ENCODE assay signal across 1 cellular context in genomic region chr12:57852620-57853509, GRCh38.
TF ChIP-seq lines count a peak whose summit lies in the region.

No MANE protein-coding gene starts in this region.

TF ChIP-seq in WTC11, 78 proteins besides CTCF, POLR2A, EP300 and RAD21 (continued from another document):
- TF ChIP-seq ARID4B (CRISPR knock-in tag; IDR thresholded peaks at IDR 0.05; ENCODE audit: borderline replicate concordance) (0 out of 2 replicates have a peak, but pooled peaks have one; percentile 25), ESRRA (CRISPR knock-in tag; IDR thresholded peaks at IDR 0.05; ENCODE audit: borderline replicate concordance) (no peak), HMGA2 (CRISPR knock-in tag; IDR thresholded peaks at IDR 0.05) (no peak), ZNF423 (CRISPR knock-in tag; IDR thresholded peaks at IDR 0.05) (peak; percentile 26; the same call in 1 of the 2 replicates), TEAD4 (CRISPR knock-in tag; IDR thresholded peaks at IDR 0.05) (no peak), ZNF138 (CRISPR knock-in tag; conservative IDR thresholded peaks at IDR 0.05) (no peak), ZNF416 (CRISPR knock-in tag; IDR thresholded peaks at IDR 0.05) (no peak), FOXK1 (CRISPR knock-in tag; IDR thresholded peaks at IDR 0.05) (peak; percentile 75; the same call in 1 of the 2 replicates), ZNF219 (CRISPR knock-in tag; IDR thresholded peaks at IDR 0.05; ENCODE audit: borderline replicate concordance) (no peak), CREM (CRISPR knock-in tag; IDR thresholded peaks at IDR 0.05) (0 out of 2 replicates have a peak, but pooled peaks have one; percentile 10), ZNF121 (CRISPR knock-in tag; IDR thresholded peaks at IDR 0.05) (peak; percentile 63; the same call in 1 of the 2 replicates), SMAD3 (CRISPR knock-in tag; IDR thresholded peaks at IDR 0.05; ENCODE audit: borderline replicate concordance) (peak; percentile 63; the same call in 1 of the 2 replicates), ZNF671 (CRISPR knock-in tag; IDR thresholded peaks at IDR 0.05) (no peak), ZNF232 (CRISPR knock-in tag; IDR thresholded peaks at IDR 0.05) (no peak), GRHL2 (CRISPR knock-in tag; IDR thresholded peaks at IDR 0.05; ENCODE audit: insufficient replicate concordance, severe bottlenecking) (no peak), CBFB (CRISPR knock-in tag; IDR thresholded peaks at IDR 0.05; ENCODE audit: low read depth) (no peak), GABPB1 (CRISPR knock-in tag; IDR thresholded peaks at IDR 0.05) (no peak), TEAD1 (CRISPR knock-in tag; IDR thresholded peaks at IDR 0.05) (peak; percentile 81; the same call in 1 of the 2 replicates), KAT7 (CRISPR knock-in tag; IDR thresholded peaks at IDR 0.05; ENCODE audit: borderline replicate concordance) (no peak)
- TF ChIP-seq, protein P1, sequence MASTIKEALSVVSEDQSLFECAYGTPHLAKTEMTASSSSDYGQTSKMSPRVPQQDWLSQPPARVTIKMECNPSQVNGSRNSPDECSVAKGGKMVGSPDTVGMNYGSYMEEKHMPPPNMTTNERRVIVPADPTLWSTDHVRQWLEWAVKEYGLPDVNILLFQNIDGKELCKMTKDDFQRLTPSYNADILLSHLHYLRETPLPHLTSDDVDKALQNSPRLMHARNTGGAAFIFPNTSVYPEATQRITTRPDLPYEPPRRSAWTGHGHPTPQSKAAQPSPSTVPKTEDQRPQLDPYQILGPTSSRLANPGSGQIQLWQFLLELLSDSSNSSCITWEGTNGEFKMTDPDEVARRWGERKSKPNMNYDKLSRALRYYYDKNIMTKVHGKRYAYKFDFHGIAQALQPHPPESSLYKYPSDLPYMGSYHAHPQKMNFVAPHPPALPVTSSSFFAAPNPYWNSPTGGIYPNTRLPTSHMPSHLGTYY (CRISPR knock-in tag; IDR thresholded peaks at IDR 0.05), result no peak
- TF ChIP-seq, protein P2, sequence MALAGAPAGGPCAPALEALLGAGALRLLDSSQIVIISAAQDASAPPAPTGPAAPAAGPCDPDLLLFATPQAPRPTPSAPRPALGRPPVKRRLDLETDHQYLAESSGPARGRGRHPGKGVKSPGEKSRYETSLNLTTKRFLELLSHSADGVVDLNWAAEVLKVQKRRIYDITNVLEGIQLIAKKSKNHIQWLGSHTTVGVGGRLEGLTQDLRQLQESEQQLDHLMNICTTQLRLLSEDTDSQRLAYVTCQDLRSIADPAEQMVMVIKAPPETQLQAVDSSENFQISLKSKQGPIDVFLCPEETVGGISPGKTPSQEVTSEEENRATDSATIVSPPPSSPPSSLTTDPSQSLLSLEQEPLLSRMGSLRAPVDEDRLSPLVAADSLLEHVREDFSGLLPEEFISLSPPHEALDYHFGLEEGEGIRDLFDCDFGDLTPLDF (CRISPR knock-in tag; IDR thresholded peaks at IDR 0.05), result no peak
- TF ChIP-seq, protein P3, sequence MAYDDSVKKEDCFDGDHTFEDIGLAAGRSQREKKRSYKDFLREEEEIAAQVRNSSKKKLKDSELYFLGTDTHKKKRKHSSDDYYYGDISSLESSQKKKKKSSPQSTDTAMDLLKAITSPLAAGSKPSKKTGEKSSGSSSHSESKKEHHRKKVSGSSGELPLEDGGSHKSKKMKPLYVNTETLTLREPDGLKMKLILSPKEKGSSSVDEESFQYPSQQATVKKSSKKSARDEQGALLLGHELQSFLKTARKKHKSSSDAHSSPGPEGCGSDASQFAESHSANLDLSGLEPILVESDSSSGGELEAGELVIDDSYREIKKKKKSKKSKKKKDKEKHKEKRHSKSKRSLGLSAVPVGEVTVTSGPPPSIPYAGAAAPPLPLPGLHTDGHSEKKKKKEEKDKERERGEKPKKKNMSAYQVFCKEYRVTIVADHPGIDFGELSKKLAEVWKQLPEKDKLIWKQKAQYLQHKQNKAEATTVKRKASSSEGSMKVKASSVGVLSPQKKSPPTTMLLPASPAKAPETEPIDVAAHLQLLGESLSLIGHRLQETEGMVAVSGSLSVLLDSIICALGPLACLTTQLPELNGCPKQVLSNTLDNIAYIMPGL (CRISPR knock-in tag; IDR thresholded peaks at IDR 0.05), result no peak
- TF ChIP-seq, protein P4, sequence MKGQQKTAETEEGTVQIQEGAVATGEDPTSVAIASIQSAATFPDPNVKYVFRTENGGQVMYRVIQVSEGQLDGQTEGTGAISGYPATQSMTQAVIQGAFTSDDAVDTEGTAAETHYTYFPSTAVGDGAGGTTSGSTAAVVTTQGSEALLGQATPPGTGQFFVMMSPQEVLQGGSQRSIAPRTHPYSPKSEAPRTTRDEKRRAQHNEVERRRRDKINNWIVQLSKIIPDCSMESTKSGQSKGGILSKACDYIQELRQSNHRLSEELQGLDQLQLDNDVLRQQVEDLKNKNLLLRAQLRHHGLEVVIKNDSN (CRISPR knock-in tag; IDR thresholded peaks at IDR 0.05), result peak; percentile 97
- TF ChIP-seq, protein P5, sequence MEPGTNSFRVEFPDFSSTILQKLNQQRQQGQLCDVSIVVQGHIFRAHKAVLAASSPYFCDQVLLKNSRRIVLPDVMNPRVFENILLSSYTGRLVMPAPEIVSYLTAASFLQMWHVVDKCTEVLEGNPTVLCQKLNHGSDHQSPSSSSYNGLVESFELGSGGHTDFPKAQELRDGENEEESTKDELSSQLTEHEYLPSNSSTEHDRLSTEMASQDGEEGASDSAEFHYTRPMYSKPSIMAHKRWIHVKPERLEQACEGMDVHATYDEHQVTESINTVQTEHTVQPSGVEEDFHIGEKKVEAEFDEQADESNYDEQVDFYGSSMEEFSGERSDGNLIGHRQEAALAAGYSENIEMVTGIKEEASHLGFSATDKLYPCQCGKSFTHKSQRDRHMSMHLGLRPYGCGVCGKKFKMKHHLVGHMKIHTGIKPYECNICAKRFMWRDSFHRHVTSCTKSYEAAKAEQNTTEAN (CRISPR knock-in tag; IDR thresholded peaks at IDR 0.05), result no peak
- TF ChIP-seq, protein P6, sequence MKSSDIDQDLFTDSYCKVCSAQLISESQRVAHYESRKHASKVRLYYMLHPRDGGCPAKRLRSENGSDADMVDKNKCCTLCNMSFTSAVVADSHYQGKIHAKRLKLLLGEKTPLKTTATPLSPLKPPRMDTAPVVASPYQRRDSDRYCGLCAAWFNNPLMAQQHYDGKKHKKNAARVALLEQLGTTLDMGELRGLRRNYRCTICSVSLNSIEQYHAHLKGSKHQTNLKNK (CRISPR knock-in tag; IDR thresholded peaks at IDR 0.05), result no peak
- TF ChIP-seq, protein P7, sequence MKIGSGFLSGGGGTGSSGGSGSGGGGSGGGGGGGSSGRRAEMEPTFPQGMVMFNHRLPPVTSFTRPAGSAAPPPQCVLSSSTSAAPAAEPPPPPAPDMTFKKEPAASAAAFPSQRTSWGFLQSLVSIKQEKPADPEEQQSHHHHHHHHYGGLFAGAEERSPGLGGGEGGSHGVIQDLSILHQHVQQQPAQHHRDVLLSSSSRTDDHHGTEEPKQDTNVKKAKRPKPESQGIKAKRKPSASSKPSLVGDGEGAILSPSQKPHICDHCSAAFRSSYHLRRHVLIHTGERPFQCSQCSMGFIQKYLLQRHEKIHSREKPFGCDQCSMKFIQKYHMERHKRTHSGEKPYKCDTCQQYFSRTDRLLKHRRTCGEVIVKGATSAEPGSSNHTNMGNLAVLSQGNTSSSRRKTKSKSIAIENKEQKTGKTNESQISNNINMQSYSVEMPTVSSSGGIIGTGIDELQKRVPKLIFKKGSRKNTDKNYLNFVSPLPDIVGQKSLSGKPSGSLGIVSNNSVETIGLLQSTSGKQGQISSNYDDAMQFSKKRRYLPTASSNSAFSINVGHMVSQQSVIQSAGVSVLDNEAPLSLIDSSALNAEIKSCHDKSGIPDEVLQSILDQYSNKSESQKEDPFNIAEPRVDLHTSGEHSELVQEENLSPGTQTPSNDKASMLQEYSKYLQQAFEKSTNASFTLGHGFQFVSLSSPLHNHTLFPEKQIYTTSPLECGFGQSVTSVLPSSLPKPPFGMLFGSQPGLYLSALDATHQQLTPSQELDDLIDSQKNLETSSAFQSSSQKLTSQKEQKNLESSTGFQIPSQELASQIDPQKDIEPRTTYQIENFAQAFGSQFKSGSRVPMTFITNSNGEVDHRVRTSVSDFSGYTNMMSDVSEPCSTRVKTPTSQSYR (CRISPR knock-in tag; IDR thresholded peaks at IDR 0.05), result 0 out of 2 replicates have a peak, but pooled peaks have one; percentile 41
- TF ChIP-seq, protein P8, sequence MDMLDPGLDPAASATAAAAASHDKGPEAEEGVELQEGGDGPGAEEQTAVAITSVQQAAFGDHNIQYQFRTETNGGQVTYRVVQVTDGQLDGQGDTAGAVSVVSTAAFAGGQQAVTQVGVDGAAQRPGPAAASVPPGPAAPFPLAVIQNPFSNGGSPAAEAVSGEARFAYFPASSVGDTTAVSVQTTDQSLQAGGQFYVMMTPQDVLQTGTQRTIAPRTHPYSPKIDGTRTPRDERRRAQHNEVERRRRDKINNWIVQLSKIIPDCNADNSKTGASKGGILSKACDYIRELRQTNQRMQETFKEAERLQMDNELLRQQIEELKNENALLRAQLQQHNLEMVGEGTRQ (CRISPR knock-in tag; IDR thresholded peaks at IDR 0.05), result peak; percentile 97
